19 cellular contexts compared by ENCODE assay signal in genomic region chr2:173740639-173741038, GRCh38.
DNase-seq lines count a peak whose midpoint lies in the region; ATAC-seq, FAIRE-seq and TF ChIP-seq lines count a peak whose summit lies in the region.
"Had no signal": no experiment of that assay in that cellular context is flagged by ENCODE, and none has a peak within 500 bp of the region (broad histone marks: within the 10 kb centered on the region; RNA-seq: fewer than 3 reads in every experiment).

No MANE protein-coding gene starts in this region.

- ATAC-seq in HepG2 (no peak), right lobe of liver (no peak)
- ATAC-seq: GM12878 had no signal

- H3K9ac ChIP-seq in HepG2 (ENCODE audit: insufficient read depth, low read depth, low read length) (no peak overlapping the region), MM.1S (ENCODE audit: low read length) (no peak overlapping the region)
- H3K9ac ChIP-seq: GM23248 had no signal

- no peaks in the 10 kb centered on the region for H4K20me1 ChIP-seq in HepG2 (ENCODE audit: insufficient read depth, low read length)
- no peaks in the 10 kb centered on the region for H4K20me1 ChIP-seq in MM.1S (ENCODE audit: insufficient read depth, low read length)

- H3K27me3 ChIP-seq in HepG2 (ENCODE audit: control insufficient read depth in 1 of 2, insufficient read depth in 2 of 2, low read length in 2 of 2) = peaks cover 0 to 17% of the 10 kb centered on the region in 2 experiments; a peak in 1 of 5 replicates
- no peaks in the 10 kb centered on the region for H3K27me3 ChIP-seq in right lobe of liver
- H3K27me3 ChIP-seq in MM.1S (replicated peaks; ENCODE audit: insufficient read depth, low read length) = no peaks in the 10 kb centered on the region

- no peak overlapping the region for H3K4me3 ChIP-seq in HepG2 (replicated peaks in 1 of 3; ENCODE audit: insufficient read depth in 1 of 3, low read depth in 2 of 3, low read length in 3 of 3)
- H3K4me3 ChIP-seq in right lobe of liver = no peak overlapping the region
- H3K4me3 ChIP-seq in MM.1S (ENCODE audit: low read length) = no peak overlapping the region
- H3K4me3 ChIP-seq: GM12878, GM23248 had no signal

- H3K79me2 ChIP-seq in HepG2 (ENCODE audit: insufficient read depth, low read length) (no peaks in the 10 kb centered on the region), MM.1S (ENCODE audit: low read length) (no peaks in the 10 kb centered on the region)

- no peaks in the 10 kb centered on the region for H3F3A ChIP-seq in MM.1S (ENCODE audit: insufficient read depth, low read length)

- in situ Hi-C loops in HepG2 (cut with HindIII; ENCODE audit: extremely low pct_ligation_motif_present, low pct_unique_long_range_greater_than_20kb) = loop anchor here (10.0 kb wide), 1 partner anchor 336 kb away; no protein-coding TSS in a partner anchor

- TF ChIP-seq CTCF in HepG2 (CRISPR knock-in tag; IDR thresholded peaks at IDR 0.05) (no peak), right lobe of liver (IDR thresholded peaks at IDR 0.05) (no peak), MM.1S (IDR thresholded peaks at IDR 0.05; ENCODE audit: low read length) (no peak)

- CTCF ChIA-PET in HepG2 (lab: Yijun Ruan, JAX; ENCODE audit: low intra/inter-chr PET ratio, low total read pairs) = no interaction called here

- no peak for FAIRE-seq in HepG2 (lab: Jason Lieb, UNC)
- FAIRE-seq: GM12878, GM19239, H1 had no signal

- TF ChIP-seq EP300 in HepG2 (IDR thresholded peaks at IDR 0.05; ENCODE audit: low read depth in 2 of 2, low read length in 2 of 2) (no peak), HepG2 (CRISPR knock-in tag; IDR thresholded peaks at IDR 0.05; ENCODE audit: borderline replicate concordance) (no peak)

- H3K4me1 ChIP-seq in HepG2 (ENCODE audit: insufficient read depth, low read length) = no peaks in the 10 kb centered on the region
- H3K4me1 ChIP-seq in right lobe of liver = no peaks in the 10 kb centered on the region
- no peaks in the 10 kb centered on the region for H3K4me1 ChIP-seq in MM.1S (ENCODE audit: low read length)

- H3K9me2 ChIP-seq in MM.1S (replicated peaks; ENCODE audit: insufficient read depth, low read length) = no peaks in the 10 kb centered on the region

- intact Hi-C loops in HepG2 (cut with micrococcal nuclease; ENCODE audit: unreplicated experiment) = no loop called here
- intact Hi-C loops in right lobe of liver (cut with DNase I) = no loop called here

- no TSS peak for BruUV-seq in HepG2 (replicated peaks; lab: Mats Ljungman, UMichigan)

- no peak overlapping the region for H3K4me2 ChIP-seq in HepG2 (ENCODE audit: low read depth, low read length)
- H3K4me2 ChIP-seq in MM.1S (ENCODE audit: low read depth, low read length) = no peak overlapping the region

- no peak for TF ChIP-seq RAD21 in HepG2 (CRISPR knock-in tag; IDR thresholded peaks at IDR 0.05)

- H2AFZ ChIP-seq in HepG2 (ENCODE audit: low read length) (no peak overlapping the region), MM.1S (ENCODE audit: low read length) (no peak overlapping the region)
- H2AFZ ChIP-seq: GM23248 had no signal

- H3K9me3 ChIP-seq in HepG2 (ENCODE audit: low read length) (no peaks in the 10 kb centered on the region), right lobe of liver (no peaks in the 10 kb centered on the region), MM.1S (replicated peaks; ENCODE audit: insufficient read depth, low read length) (no peaks in the 10 kb centered on the region)

- H3K36me3 ChIP-seq in HepG2 (replicated peaks in 1 of 2; ENCODE audit: control insufficient read depth in 1 of 2, insufficient read depth in 2 of 2, low read length in 2 of 2) (no peaks in the 10 kb centered on the region), right lobe of liver (no peaks in the 10 kb centered on the region), MM.1S (replicated peaks; ENCODE audit: insufficient read depth, low read length) (no peaks in the 10 kb centered on the region)

- 22% methylated on average over 5 of the region's 5 CpGs for WGBS in HepG2 (ENCODE audit: low lambda C conversion rate)
- WGBS in right lobe of liver (ENCODE audit: insufficient coverage, low coverage, low lambda C conversion rate, missing lambda C conversion rate) = 64% methylated on average over 5 of the region's 5 CpGs

- POLR2A ChIA-PET in HepG2 (lab: Yijun Ruan, JAX) = no interaction called here

- DNase-seq in HepG2 (ENCODE audit: low spot score) (no peak), right lobe of liver (no peak), NCI-H748 (lab: John Stamatoyannopoulos, UW; ENCODE audit: unreplicated experiment) (peak; percentile 77), islet precursor cell (peak; percentile 5), NCI-H1436 (lab: John Stamatoyannopoulos, UW) (no peak), MM.1S (no peak)
- DNase-seq: C1 segment of cervical spinal cord; Calu3; CD4-positive, alpha-beta memory T cell; COR-L47; DMS53; EL; GDM1; GM23248; H7; HCEC 1CT had no signal

- TF ChIP-seq POLR2A in HepG2 (IDR thresholded peaks at IDR 0.05; ENCODE audit: insufficient read depth in 1 of 2, low read depth in 2 of 2, low read length in 2 of 2) = no peak
- no peak for TF ChIP-seq POLR2A in right lobe of liver (IDR thresholded peaks at IDR 0.05)

- H3K27ac ChIP-seq in HepG2 (ENCODE audit: extremely low read length, insufficient read depth, low read length) (no peak overlapping the region), right lobe of liver (no peak overlapping the region), MM.1S (ENCODE audit: low read length) (no peak overlapping the region)
- H3K27ac ChIP-seq: GM23248 had no signal

TF ChIP-seq in HepG2, 621 proteins besides CTCF, POLR2A, EP300 and RAD21:
- TF ChIP-seq ZBTB38 (CRISPR knock-in tag; IDR thresholded peaks at IDR 0.05) = no peak
- no peak for TF ChIP-seq PAX8 (CRISPR knock-in tag; IDR thresholded peaks at IDR 0.05; ENCODE audit: borderline replicate concordance)
- TF ChIP-seq, protein P1, sequence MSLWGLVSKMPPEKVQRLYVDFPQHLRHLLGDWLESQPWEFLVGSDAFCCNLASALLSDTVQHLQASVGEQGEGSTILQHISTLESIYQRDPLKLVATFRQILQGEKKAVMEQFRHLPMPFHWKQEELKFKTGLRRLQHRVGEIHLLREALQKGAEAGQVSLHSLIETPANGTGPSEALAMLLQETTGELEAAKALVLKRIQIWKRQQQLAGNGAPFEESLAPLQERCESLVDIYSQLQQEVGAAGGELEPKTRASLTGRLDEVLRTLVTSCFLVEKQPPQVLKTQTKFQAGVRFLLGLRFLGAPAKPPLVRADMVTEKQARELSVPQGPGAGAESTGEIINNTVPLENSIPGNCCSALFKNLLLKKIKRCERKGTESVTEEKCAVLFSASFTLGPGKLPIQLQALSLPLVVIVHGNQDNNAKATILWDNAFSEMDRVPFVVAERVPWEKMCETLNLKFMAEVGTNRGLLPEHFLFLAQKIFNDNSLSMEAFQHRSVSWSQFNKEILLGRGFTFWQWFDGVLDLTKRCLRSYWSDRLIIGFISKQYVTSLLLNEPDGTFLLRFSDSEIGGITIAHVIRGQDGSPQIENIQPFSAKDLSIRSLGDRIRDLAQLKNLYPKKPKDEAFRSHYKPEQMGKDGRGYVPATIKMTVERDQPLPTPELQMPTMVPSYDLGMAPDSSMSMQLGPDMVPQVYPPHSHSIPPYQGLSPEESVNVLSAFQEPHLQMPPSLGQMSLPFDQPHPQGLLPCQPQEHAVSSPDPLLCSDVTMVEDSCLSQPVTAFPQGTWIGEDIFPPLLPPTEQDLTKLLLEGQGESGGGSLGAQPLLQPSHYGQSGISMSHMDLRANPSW (CRISPR knock-in tag; IDR thresholded peaks at IDR 0.05; ENCODE audit: borderline replicate concordance) = no peak
- TF ChIP-seq ARNT2 (CRISPR knock-in tag; IDR thresholded peaks at IDR 0.05; ENCODE audit: low read depth) = no peak
- no peak for TF ChIP-seq ZMAT5 (CRISPR knock-in tag; IDR thresholded peaks at IDR 0.05; ENCODE audit: borderline replicate concordance, low read depth)
- TF ChIP-seq ISL2 (CRISPR knock-in tag; IDR thresholded peaks at IDR 0.05) = no peak
- no peak for TF ChIP-seq ZNF33A (CRISPR knock-in tag; IDR thresholded peaks at IDR 0.05; ENCODE audit: borderline replicate concordance)
- peak; percentile 66; the same call in 1 of the 2 replicates for TF ChIP-seq LCORL (IDR thresholded peaks at IDR 0.05)
- no peak for TF ChIP-seq LCORL (CRISPR knock-in tag; IDR thresholded peaks at IDR 0.05)

Comparison
In these comparisons a context has a peak if more than half of its experiments do, and no peak if none do; other contexts are left out.
1. DNase-seq: peak in NCI-H748 (single experiment) and islet precursor cell (single experiment); none in HepG2 (single experiment), right lobe of liver (0 of 3), NCI-H1436 (single experiment) and MM.1S (single experiment).